ENCODE assay signal across 12 cellular contexts in genomic region chr5:32767948-32768427, GRCh38. TPM values are rescaled to one million over a fixed set of nuclear protein-coding genes. Genes with fewer than 3 reads are reported as not detected.
A peak's percentile ranks its signal among the peaks of the same experiment; 100 is the strongest.
DNase-seq lines count a peak whose midpoint lies in the region; ATAC-seq and TF ChIP-seq lines count a peak whose summit lies in the region.
"Had no signal": no experiment of that assay in that cellular context is flagged by ENCODE, and none has a peak within 500 bp of the region (broad histone marks: within the 10 kb centered on the region; RNA-seq: fewer than 3 reads in every experiment).

No MANE protein-coding gene starts in this region.

- H3K4me3 ChIP-seq in foreskin fibroblast (ENCODE audit: low read depth in 1 of 2, low read length in 2 of 2) (no peak overlapping the region), thoracic aorta (no peak overlapping the region)
- H3K4me3 ChIP-seq: upper lobe of left lung had no signal

- peaks cover 22 to 23% of the 10 kb centered on the region in 2 donors for H3K4me1 Mint-ChIP-seq in immature natural killer cell

- no peaks in the 10 kb centered on the region for H3K36me3 ChIP-seq in thoracic aorta
- H3K36me3 ChIP-seq: upper lobe of left lung had no signal

- no peak overlapping the region for H3K27ac Mint-ChIP-seq in immature natural killer cell
- H3K27ac Mint-ChIP-seq: nephron had no signal

- no peak overlapping the region for H3K4me3 Mint-ChIP-seq in immature natural killer cell
- H3K4me3 Mint-ChIP-seq: nephron had no signal

- ATAC-seq in thoracic aorta (ENCODE audit: insufficient number of reproducible peaks, low FRiP score, low read depth), result peak; percentile 72
- no peak for ATAC-seq in HG02973 (IDR thresholded peaks at IDR 0.05; ENCODE audit: unreplicated experiment)

- H3K27me3 Mint-ChIP-seq in immature natural killer cell (ENCODE audit: low read depth in 3 of 3), result peaks cover 2 to 15% (median 2%) of the 10 kb centered on the region in 3 donors

- H3K9me3 ChIP-seq in thoracic aorta, result no peaks in the 10 kb centered on the region
- H3K9me3 ChIP-seq: upper lobe of left lung had no signal

- H3K9me3 Mint-ChIP-seq in immature natural killer cell, result peaks cover 0 to 8% (median 0%) of the 10 kb centered on the region in 6 donors

- peaks cover 0 to 38% of the 10 kb centered on the region in 2 donors for H3K4me1 ChIP-seq in thoracic aorta (ENCODE audit: control insufficient read depth in 1 of 2, low read depth in 2 of 2)

- DNase-seq in SIG-M5 treated with dmso at 0.1 percent for 504 hours (lab: John Stamatoyannopoulos, UW; ENCODE audit: unreplicated experiment) (peak; percentile 46), SIG-M5 (lab: John Stamatoyannopoulos, UW) (no peak), SW480 (ENCODE audit: low spot score) (peak; percentile 12), foreskin fibroblast (peak; percentile 97 to 98), thoracic aorta (ENCODE audit: low spot score) (peak; percentile 35), immature natural killer cell (no peak), middle frontal gyrus (ENCODE audit: extremely low spot score, low spot score) (no peak)
- DNase-seq: activated CD4-positive, alpha-beta T cell treated with anti-CD3 and anti-CD28 coated beads, Interleukin-2, amount 50 U/mL, for 48 hours had no signal

- no peak overlapping the region for H3K27ac ChIP-seq in thoracic aorta
- H3K27ac ChIP-seq: 22Rv1 had no signal

- H3K27me3 ChIP-seq in thoracic aorta (replicated peaks; ENCODE audit: insufficient read depth), result no peaks in the 10 kb centered on the region
- H3K27me3 ChIP-seq: upper lobe of left lung had no signal

- H3K36me3 Mint-ChIP-seq in immature natural killer cell, result no peaks in the 10 kb centered on the region

- TF ChIP-seq CTCF in foreskin fibroblast (IDR thresholded peaks at IDR 0.05; ENCODE audit: low read depth, low read length), result no peak
- no peak for TF ChIP-seq CTCF in thoracic aorta (IDR thresholded peaks at IDR 0.05)

RNA-seq across cellular contexts. Expression of gene NPR3, which starts 56.9 kb away (rescaled TPM):
- total RNA-seq in thoracic aorta, result 10 to 100 TPM; 25.7 to 34.3 TPM
- under 1 TPM in 1 of 3 donors, not detected in 2; 0.04 TPM for polyA plus RNA-seq in immature natural killer cell

Comparison
In these comparisons a context has a peak if more than half of its experiments do, and no peak if none do; other contexts are left out.
1. DNase-seq: peak in SIG-M5 treated with dmso at 0.1 percent for 504 hours (single experiment), SW480 (single experiment), foreskin fibroblast (2 of 2) and thoracic aorta (single experiment); none in SIG-M5 (single experiment), immature natural killer cell (0 of 3) and middle frontal gyrus (single experiment).